11 cellular contexts compared by ENCODE assay signal in the genomic region with DNA sequence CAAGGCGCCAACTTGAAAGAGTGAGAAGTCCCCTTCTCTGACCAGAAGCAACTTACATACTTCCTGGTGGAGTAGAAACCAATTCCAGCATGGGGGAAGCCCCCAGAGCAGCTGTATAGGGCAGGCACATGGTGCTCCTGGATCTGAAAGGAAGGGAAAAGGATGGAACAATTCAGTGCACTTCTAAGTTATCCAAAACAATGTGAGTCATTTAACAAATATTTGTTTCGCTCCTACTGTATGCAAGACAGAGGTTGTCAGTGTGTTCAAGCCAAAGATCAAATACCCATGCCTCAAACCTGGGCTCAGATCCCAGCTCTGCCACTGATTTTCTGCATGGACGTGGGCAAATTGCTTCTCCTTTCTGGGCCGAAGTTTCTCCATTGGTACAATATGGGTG.
DNase-seq lines count a peak whose midpoint lies in the region; ATAC-seq and TF ChIP-seq lines count a peak whose summit lies in the region.
"Had no signal": no experiment of that assay in that cellular context is flagged by ENCODE, and none has a peak within 500 bp of the region (broad histone marks: within the 10 kb centered on the region; RNA-seq: fewer than 3 reads in every experiment).

No MANE protein-coding gene starts in this region.

- WGBS in psoas muscle, 3 donors: 43 to 76% (median 55%) methylated on average over 4 of the region's 4 CpGs

- intact Hi-C loops in psoas muscle (cut with DNase I): no loop called here
- intact Hi-C loops in tibial artery (cut with DNase I; ENCODE audit: low total_unique reads): no loop called here

- H3K4me1 ChIP-seq in RWPE2 (ENCODE audit: insufficient read depth, poor library complexity, severe bottlenecking) (peaks cover 18% of the 10 kb centered on the region), psoas muscle (no peaks in the 10 kb centered on the region), tibial artery (peaks cover 0 to 20% (median 2%) of the 10 kb centered on the region in 4 donors)

- ATAC-seq in RWPE2 (ENCODE audit: low read depth) (peak; percentile 71; the same call in 2 of the 3 replicates), psoas muscle (peak; percentile 45 to 65 (median 48))
- ATAC-seq in natural killer cell treated with Interleukin-12 subunit alpha and Interleukin-12 subunit beta and Interleukin-15 and Interleukin-18, amount 100 ng/mL, for 72 hours: no peak
- ATAC-seq: left colon had no signal

- H3K27me3 ChIP-seq in RWPE2 (ENCODE audit: insufficient read depth, poor library complexity, severe bottlenecking) (no peaks in the 10 kb centered on the region), psoas muscle (ENCODE audit: insufficient read depth in 3 of 3, low read length in 2 of 3) (peaks cover 0 to 3% (median 0%) of the 10 kb centered on the region in 3 donors), tibial artery (peaks cover 0 to 3% of the 10 kb centered on the region in 2 donors)

- H3K9me3 ChIP-seq in RWPE2 (ENCODE audit: severe bottlenecking) (no peaks in the 10 kb centered on the region), psoas muscle (no peaks in the 10 kb centered on the region), tibial artery (no peaks in the 10 kb centered on the region)

- H3K27me3 Mint-ChIP-seq in natural killer cell treated with Interleukin-12 subunit alpha and Interleukin-12 subunit beta and Interleukin-15 and Interleukin-18, amount 100 ng/mL, for 72 hours: peaks cover 6 to 24% of the 10 kb centered on the region in 2 donors

- H3K27ac ChIP-seq in RWPE2 (ENCODE audit: poor library complexity, severe bottlenecking) (peak overlapping the region; percentile 14), psoas muscle (peak overlapping the region; percentile 81), tibial artery (no peak overlapping the region)

- no peaks in the 10 kb centered on the region for H3K4me1 Mint-ChIP-seq in natural killer cell treated with Interleukin-12 subunit alpha and Interleukin-12 subunit beta and Interleukin-15 and Interleukin-18, amount 100 ng/mL, for 72 hours (ENCODE audit: low read depth in 2 of 2)
- H3K4me1 Mint-ChIP-seq: activated B cell treated with CpG ODN at 0.5 μM for 24 hours had no signal

- H3K27ac Mint-ChIP-seq in natural killer cell treated with Interleukin-12 subunit alpha and Interleukin-12 subunit beta and Interleukin-15 and Interleukin-18, amount 100 ng/mL, for 72 hours: no peak overlapping the region
- H3K27ac Mint-ChIP-seq: activated B cell treated with CpG ODN at 0.5 μM for 24 hours had no signal

- H3K4me3 ChIP-seq in RWPE2 (ENCODE audit: severe bottlenecking) (no peak overlapping the region), psoas muscle (no peak overlapping the region), tibial artery (no peak overlapping the region)

- H3K9me3 Mint-ChIP-seq in natural killer cell treated with Interleukin-12 subunit alpha and Interleukin-12 subunit beta and Interleukin-15 and Interleukin-18, amount 100 ng/mL, for 72 hours: no peaks in the 10 kb centered on the region
- H3K9me3 Mint-ChIP-seq: activated B cell treated with CpG ODN at 0.5 μM for 24 hours had no signal

- H3K36me3 Mint-ChIP-seq in natural killer cell treated with Interleukin-12 subunit alpha and Interleukin-12 subunit beta and Interleukin-15 and Interleukin-18, amount 100 ng/mL, for 72 hours: no peaks in the 10 kb centered on the region

- no peak overlapping the region for H3K4me3 Mint-ChIP-seq in natural killer cell treated with Interleukin-12 subunit alpha and Interleukin-12 subunit beta and Interleukin-15 and Interleukin-18, amount 100 ng/mL, for 72 hours
- H3K4me3 Mint-ChIP-seq: activated B cell treated with CpG ODN at 0.5 μM for 24 hours had no signal

- DNase-seq in ELR (ENCODE audit: low read depth) (peak; percentile 82), RWPE2 (ENCODE audit: low spot score) (no peak), fibroblast of gingiva (ENCODE audit: low read depth) (peak; percentile 82), psoas muscle (no peak), tibial artery (no peak), T-helper 9 cell (no peak), NCI-H146 treated with DMSO at 0.1 percent for 48 hours (lab: John Stamatoyannopoulos, UW; ENCODE audit: unreplicated experiment) (no peak)
- no peak for DNase-seq in natural killer cell treated with Interleukin-12 subunit alpha and Interleukin-12 subunit beta and Interleukin-15 and Interleukin-18, amount 100 ng/mL, for 72 hours (ENCODE audit: low spot score)
- DNase-seq: activated B cell treated with CpG ODN at 0.5 μM for 24 hours; activated effector memory CD4-positive, alpha-beta T cell treated with Interleukin-2 at 50 U/mL for 16 hours; left colon had no signal

- H3K36me3 ChIP-seq in RWPE2 (ENCODE audit: low read depth): no peaks in the 10 kb centered on the region
- no peaks in the 10 kb centered on the region for H3K36me3 ChIP-seq in psoas muscle (ENCODE audit: insufficient read depth in 1 of 2, low read depth in 1 of 2)
- H3K36me3 ChIP-seq in tibial artery: no peaks in the 10 kb centered on the region

- TF ChIP-seq CTCF in RWPE2 (IDR thresholded peaks at IDR 0.05; ENCODE audit: poor library complexity, severe bottlenecking) (no peak), psoas muscle (IDR thresholded peaks at IDR 0.05) (no peak), tibial artery (IDR thresholded peaks at IDR 0.05) (no peak)

Comparison
In these comparisons a context has a peak if more than half of its experiments do, and no peak if none do; other contexts are left out.
1. DNase-seq: peak in ELR (single experiment) and fibroblast of gingiva (single experiment); none in RWPE2 (single experiment), psoas muscle (0 of 2), natural killer cell treated with Interleukin-12 subunit alpha and Interleukin-12 subunit beta and Interleukin-15 and Interleukin-18, amount 100 ng/mL, for 72 hours (single experiment), tibial artery (0 of 2), T-helper 9 cell (single experiment) and NCI-H146 treated with DMSO at 0.1 percent for 48 hours (single experiment).
2. ATAC-seq: peak in RWPE2 (single experiment) and psoas muscle (4 of 4); none in natural killer cell treated with Interleukin-12 subunit alpha and Interleukin-12 subunit beta and Interleukin-15 and Interleukin-18, amount 100 ng/mL, for 72 hours (0 of 2).
3. H3K27ac ChIP-seq: peak in RWPE2 (single experiment) and psoas muscle (single experiment); none in tibial artery (0 of 2).